ENCODE assay signal across 18 cellular contexts in the genomic region with DNA sequence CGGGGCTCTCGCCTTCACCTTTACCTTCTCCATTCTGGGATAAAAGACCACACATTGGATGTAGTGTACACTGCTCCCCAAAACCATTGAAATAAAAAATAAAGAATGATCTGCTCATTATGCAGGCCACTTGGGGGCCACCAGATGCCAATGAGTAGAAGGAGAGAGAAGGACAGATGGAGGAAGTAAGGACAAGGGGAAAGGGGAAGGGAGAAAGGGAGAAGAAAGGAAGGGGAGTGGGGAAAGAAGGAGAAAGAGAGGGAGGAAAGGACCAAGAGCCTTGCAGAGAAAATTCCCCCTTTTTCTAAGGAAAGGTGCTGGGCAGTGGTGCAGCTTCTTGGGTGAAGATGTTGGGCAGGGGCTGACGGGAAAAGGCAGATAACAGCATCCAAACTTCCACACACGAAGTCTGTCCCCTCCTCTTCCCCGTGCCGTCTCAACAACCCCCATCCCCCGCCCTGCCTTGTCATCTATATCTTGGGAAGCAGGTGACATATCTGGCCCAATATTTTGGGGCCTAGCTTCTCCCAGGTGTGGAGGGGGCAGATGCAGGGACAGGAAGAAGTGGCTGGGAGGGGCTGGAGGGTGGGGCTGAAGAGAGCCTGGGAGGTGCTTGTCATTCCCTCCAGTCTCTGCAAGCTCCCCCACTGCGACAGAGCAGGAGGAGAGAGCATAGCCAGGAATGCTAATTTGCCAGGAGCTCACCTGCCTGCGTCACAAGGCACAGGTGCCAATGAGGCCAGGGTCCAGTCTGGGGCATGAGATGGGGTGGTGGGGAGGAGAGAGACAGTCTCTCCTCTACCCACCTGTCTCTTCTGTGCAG.
"Had no signal": no experiment of that assay in that cellular context is flagged by ENCODE, and none has a peak within 500 bp of the region (broad histone marks: within the 10 kb centered on the region; RNA-seq: fewer than 3 reads in every experiment).

No MANE protein-coding gene starts in this region.

- H3K36me3 Mint-ChIP-seq: natural killer cell; stimulated activated memory B cell treated with anti-CD40 and anti-IgM and Interleukin-4, amounts not matched to agents 10 μg/mL and 1 μg/mL and 100 μg/mL, for 72 hours had no signal

- H3K9me3 Mint-ChIP-seq: activated CD4-positive, alpha-beta T cell treated with anti-CD3 and anti-CD28 coated beads, Interleukin-2, amount 10 ng/mL, durations not matched to agents 7 days and 5 days; activated T-cell treated with anti-CD3 and anti-CD28 coated beads, Interleukin-2, amount 50 U/mL, for 72 hours; natural killer cell; stimulated activated memory B cell treated with anti-CD40 and anti-IgM and Interleukin-4, amounts not matched to agents 10 μg/mL and 1 μg/mL and 100 μg/mL, for 72 hours; type B pancreatic cell had no signal

- H3K27ac Mint-ChIP-seq: activated CD4-positive, alpha-beta T cell treated with anti-CD3 and anti-CD28 coated beads, Interleukin-2, amount 10 ng/mL, durations not matched to agents 7 days and 5 days; activated T-cell treated with anti-CD3 and anti-CD28 coated beads, Interleukin-2, amount 50 U/mL, for 72 hours; natural killer cell; stimulated activated memory B cell treated with anti-CD40 and anti-IgM and Interleukin-4, amounts not matched to agents 10 μg/mL and 1 μg/mL and 100 μg/mL, for 72 hours had no signal

- H3K4me3 Mint-ChIP-seq: activated CD4-positive, alpha-beta T cell treated with anti-CD3 and anti-CD28 coated beads, Interleukin-2, amount 10 ng/mL, durations not matched to agents 7 days and 5 days; activated T-cell treated with anti-CD3 and anti-CD28 coated beads, Interleukin-2, amount 50 U/mL, for 72 hours; natural killer cell; stimulated activated memory B cell treated with anti-CD40 and anti-IgM and Interleukin-4, amounts not matched to agents 10 μg/mL and 1 μg/mL and 100 μg/mL, for 72 hours had no signal

- H3K9me3 ChIP-seq: gastroesophageal sphincter, heart left ventricle, sigmoid colon, testis had no signal

- H3K4me1 ChIP-seq: gastroesophageal sphincter, sigmoid colon, testis had no signal

- H3K27me3 ChIP-seq: heart left ventricle, testis had no signal

- H3K4me1 Mint-ChIP-seq: activated CD4-positive, alpha-beta T cell treated with anti-CD3 and anti-CD28 coated beads, Interleukin-2, amount 10 ng/mL, durations not matched to agents 7 days and 5 days; natural killer cell; stimulated activated memory B cell treated with anti-CD40 and anti-IgM and Interleukin-4, amounts not matched to agents 10 μg/mL and 1 μg/mL and 100 μg/mL, for 72 hours had no signal

- ATAC-seq: activated T-cell treated with anti-CD3 and anti-CD28 coated beads, Interleukin-2, amount 50 U/mL, for 72 hours; gastroesophageal sphincter; heart left ventricle; natural killer cell had no signal

- H3K27ac ChIP-seq: brain microvascular endothelial cell, coronary artery, gastroesophageal sphincter, heart left ventricle, sigmoid colon, testis had no signal

- FAIRE-seq: endometrium had no signal

- DNase-seq: activated CD4-positive, alpha-beta T cell treated with anti-CD3 and anti-CD28 coated beads, Interleukin-2, amount 10 ng/mL, durations not matched to agents 7 days and 5 days; activated CD8-positive, alpha-beta memory T cell treated with anti-CD3 and anti-CD28 coated beads, Interleukin-2, amount 50 U/mL, for 4 hours; activated effector memory CD4-positive, alpha-beta T cell treated with anti-CD3 and anti-CD28 coated beads, Interleukin-2, amount 50 U/mL, for 16 hours; activated naive CD4-positive, alpha-beta T cell treated with anti-CD3 and anti-CD28 coated beads, Interleukin-2, amount 50 U/mL, for 16 hours; activated T-cell treated with anti-CD3 and anti-CD28 coated beads, Interleukin-2, amount 50 U/mL, for 72 hours; aorta; brain microvascular endothelial cell; heart left ventricle; natural killer cell; stimulated activated CD4-positive, alpha-beta T cell treated with anti-CD3 and anti-CD28 coated beads, Interleukin-4, amount 100 ng/mL, for 4 hours; T1000; testis had no signal

- H3K4me3 ChIP-seq: coronary artery, gastroesophageal sphincter, heart left ventricle, sigmoid colon, testis had no signal

- H3K36me3 ChIP-seq: brain microvascular endothelial cell, gastroesophageal sphincter, heart left ventricle, sigmoid colon had no signal
